In genomic region chr7:22190736-22191135, GRCh38 we compare ENCODE assay signal across 19 cellular contexts.
A peak's percentile ranks its signal among the peaks of the same experiment; 100 is the strongest.
DNase-seq lines count a peak whose midpoint lies in the region; ATAC-seq and TF ChIP-seq lines count a peak whose summit lies in the region.
"Had no signal": no experiment of that assay in that cellular context is flagged by ENCODE, and none has a peak within 500 bp of the region (broad histone marks: within the 10 kb centered on the region; RNA-seq: fewer than 3 reads in every experiment).

No MANE protein-coding gene starts in this region.

- TF ChIP-seq RAD21 in neural cell (conservative IDR thresholded peaks at IDR 0.05), result no peak

- no peaks in the 10 kb centered on the region for H3K27me3 ChIP-seq in body of pancreas
- no peaks in the 10 kb centered on the region for H3K27me3 ChIP-seq in neural cell (ENCODE audit: insufficient read depth, low read depth, low read length)
- peaks cover 0 to 4% (median 0%) of the 10 kb centered on the region in 9 donors for H3K27me3 ChIP-seq in heart left ventricle

- WGBS in body of pancreas, 2 donors, result 65 to 70% methylated on average over 8 of the region's 8 CpGs
- 93 to 94% (median 93%) methylated on average over 8 of the region's 8 CpGs for WGBS in heart left ventricle, 4 donors

- no peak for ATAC-seq in body of pancreas
- no peak for ATAC-seq in heart left ventricle
- no peak for ATAC-seq in GM18867 (IDR thresholded peaks at IDR 0.05; ENCODE audit: unreplicated experiment)
- ATAC-seq in GM21619 (IDR thresholded peaks at IDR 0.05; ENCODE audit: unreplicated experiment), result no peak

- H3K27ac ChIP-seq in body of pancreas, result peak overlapping the region in 3 of 4 donors; percentile 27 to 70 (median 57)
- no peak overlapping the region for H3K27ac ChIP-seq in neural cell (ENCODE audit: low read length)
- H3K27ac ChIP-seq in heart left ventricle, result no peak overlapping the region
- H3K27ac ChIP-seq: SK-N-MC had no signal

- peaks cover 78% of the 10 kb centered on the region for H3K79me2 ChIP-seq in neural cell (replicated peaks; ENCODE audit: insufficient read depth, low read length)

- H3K4me1 ChIP-seq in body of pancreas (peaks cover 53% of the 10 kb centered on the region), heart left ventricle (peaks cover 0 to 22% (median 6%) of the 10 kb centered on the region in 12 donors)

- no peaks in the 10 kb centered on the region for H4K20me1 ChIP-seq in neural cell (ENCODE audit: insufficient read depth)

- H3F3A ChIP-seq in neural cell (ENCODE audit: insufficient read depth, low read length, poor library complexity, severe bottlenecking), result peaks cover 6% of the 10 kb centered on the region

- H3K36me3 ChIP-seq in body of pancreas (replicated peaks in 1 of 2; ENCODE audit: insufficient read depth in 1 of 2, low read depth in 2 of 2) (no peaks in the 10 kb centered on the region), neural cell (ENCODE audit: insufficient read depth, low read length) (no peaks in the 10 kb centered on the region), heart left ventricle (peaks cover 0 to 91% (median 18%) of the 10 kb centered on the region in 9 donors)

- H2AFZ ChIP-seq in neural cell (ENCODE audit: low read depth, low read length), result no peak overlapping the region

- TF ChIP-seq EP300 in neural cell (conservative IDR thresholded peaks at IDR 0.05; ENCODE audit: poor library complexity, severe bottlenecking), result no peak

- TF ChIP-seq POLR2A in body of pancreas (IDR thresholded peaks at IDR 0.05), result no peak
- no peak for TF ChIP-seq POLR2A in heart left ventricle (IDR thresholded peaks at IDR 0.05)

- peak overlapping the region; percentile 98 for H3K4me2 ChIP-seq in neural cell (ENCODE audit: low read length)

- peak; percentile 98 for DNase-seq in DMS 273 (lab: John Stamatoyannopoulos, UW; ENCODE audit: unreplicated experiment)
- DNase-seq in NCI-H524 (lab: John Stamatoyannopoulos, UW), result peak; percentile 86 to 95
- peak in 1 of 4 donors; percentile 12 for DNase-seq in body of pancreas
- no peak for DNase-seq in heart left ventricle
- DNase-seq in NCI-H1417 (lab: John Stamatoyannopoulos, UW), result no peak
- DNase-seq: CD4-positive, CD25-positive, alpha-beta regulatory T cell; COR-L47; GF-D8; GOT3; NCI-H1105; NCI-H187 treated with DMSO at 0.1 percent for 48 hours; NCI-H446; NCI-H748 treated with DMSO at 0.1 percent for 48 hours; OCI-M1; Right ventricle myocardium superior had no signal

- H3K9me3 ChIP-seq in body of pancreas (no peaks in the 10 kb centered on the region), neural cell (ENCODE audit: low read length) (no peaks in the 10 kb centered on the region), heart left ventricle (no peaks in the 10 kb centered on the region)

- TF ChIP-seq CTCF in body of pancreas (IDR thresholded peaks at IDR 0.05), result no peak
- no peak for TF ChIP-seq CTCF in neural cell (IDR thresholded peaks at IDR 0.05; ENCODE audit: poor library complexity, severe bottlenecking)
- TF ChIP-seq CTCF in heart left ventricle (IDR thresholded peaks at IDR 0.05), result no peak

- H3K9me2 ChIP-seq in neural cell (ENCODE audit: insufficient read depth, low read length), result no peaks in the 10 kb centered on the region

- no peak overlapping the region for H3K4me3 ChIP-seq in body of pancreas
- peak overlapping the region; percentile 56 for H3K4me3 ChIP-seq in neural cell (ENCODE audit: low read length)
- H3K4me3 ChIP-seq in heart left ventricle, result no peak overlapping the region
- H3K4me3 ChIP-seq: SK-N-MC had no signal

- intact Hi-C loops in body of pancreas (cut with DNase I) (no loop called here), heart left ventricle (cut with DNase I) (no loop called here)

- H3K9ac ChIP-seq in neural cell (ENCODE audit: low read length), result no peak overlapping the region

TF ChIP-seq in neural cell, 6 proteins besides CTCF, POLR2A, EP300 and RAD21:
- TF ChIP-seq EZH2 (IDR thresholded peaks at IDR 0.05; ENCODE audit: borderline replicate concordance, insufficient read depth, low read length, poor library complexity, severe bottlenecking) (no peak), POLR2AphosphoS5 (IDR thresholded peaks at IDR 0.05) (no peak), MXI1 (conservative IDR thresholded peaks at IDR 0.05; ENCODE audit: poor library complexity, severe bottlenecking) (no peak), SMC3 (conservative IDR thresholded peaks at IDR 0.05; ENCODE audit: poor library complexity) (no peak), TAF1 (IDR thresholded peaks at IDR 0.05; ENCODE audit: low read depth) (no peak)
- TF ChIP-seq, protein P1, sequence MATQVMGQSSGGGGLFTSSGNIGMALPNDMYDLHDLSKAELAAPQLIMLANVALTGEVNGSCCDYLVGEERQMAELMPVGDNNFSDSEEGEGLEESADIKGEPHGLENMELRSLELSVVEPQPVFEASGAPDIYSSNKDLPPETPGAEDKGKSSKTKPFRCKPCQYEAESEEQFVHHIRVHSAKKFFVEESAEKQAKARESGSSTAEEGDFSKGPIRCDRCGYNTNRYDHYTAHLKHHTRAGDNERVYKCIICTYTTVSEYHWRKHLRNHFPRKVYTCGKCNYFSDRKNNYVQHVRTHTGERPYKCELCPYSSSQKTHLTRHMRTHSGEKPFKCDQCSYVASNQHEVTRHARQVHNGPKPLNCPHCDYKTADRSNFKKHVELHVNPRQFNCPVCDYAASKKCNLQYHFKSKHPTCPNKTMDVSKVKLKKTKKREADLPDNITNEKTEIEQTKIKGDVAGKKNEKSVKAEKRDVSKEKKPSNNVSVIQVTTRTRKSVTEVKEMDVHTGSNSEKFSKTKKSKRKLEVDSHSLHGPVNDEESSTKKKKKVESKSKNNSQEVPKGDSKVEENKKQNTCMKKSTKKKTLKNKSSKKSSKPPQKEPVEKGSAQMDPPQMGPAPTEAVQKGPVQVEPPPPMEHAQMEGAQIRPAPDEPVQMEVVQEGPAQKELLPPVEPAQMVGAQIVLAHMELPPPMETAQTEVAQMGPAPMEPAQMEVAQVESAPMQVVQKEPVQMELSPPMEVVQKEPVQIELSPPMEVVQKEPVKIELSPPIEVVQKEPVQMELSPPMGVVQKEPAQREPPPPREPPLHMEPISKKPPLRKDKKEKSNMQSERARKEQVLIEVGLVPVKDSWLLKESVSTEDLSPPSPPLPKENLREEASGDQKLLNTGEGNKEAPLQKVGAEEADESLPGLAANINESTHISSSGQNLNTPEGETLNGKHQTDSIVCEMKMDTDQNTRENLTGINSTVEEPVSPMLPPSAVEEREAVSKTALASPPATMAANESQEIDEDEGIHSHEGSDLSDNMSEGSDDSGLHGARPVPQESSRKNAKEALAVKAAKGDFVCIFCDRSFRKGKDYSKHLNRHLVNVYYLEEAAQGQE (IDR thresholded peaks at IDR 0.05; ENCODE audit: borderline replicate concordance), result no peak

Comparison
In these comparisons a context has a peak if more than half of its experiments do, and no peak if none do; other contexts are left out.
1. DNase-seq: peak in DMS 273 (single experiment) and NCI-H524 (2 of 2); none in heart left ventricle (0 of 5) and NCI-H1417 (0 of 3).
2. H3K27ac ChIP-seq: peak in body of pancreas (3 of 4); none in neural cell (single experiment) and heart left ventricle (0 of 12).